22 cellular contexts compared by ENCODE assay signal in the genomic region with DNA sequence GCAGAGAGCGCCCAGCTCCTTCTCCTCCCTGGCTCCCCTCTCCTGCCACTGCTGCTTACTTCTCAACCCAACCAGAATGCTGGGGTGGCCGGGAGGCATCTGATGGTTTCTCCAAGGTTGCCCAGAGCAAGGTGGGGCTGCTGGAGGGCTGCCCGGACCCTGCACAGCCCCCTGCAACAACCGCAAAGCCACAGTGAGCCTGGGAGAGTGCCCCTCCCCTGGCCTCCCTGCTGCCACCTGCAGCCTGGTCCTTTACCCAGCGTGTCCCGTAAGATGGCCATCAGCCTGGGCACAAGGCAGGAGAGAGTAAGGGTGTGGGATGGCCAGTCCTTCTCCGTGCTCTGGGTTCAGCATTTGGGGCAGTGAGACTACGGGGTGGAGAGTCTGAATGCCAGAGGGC.
"Had no signal": no experiment of that assay in that cellular context is flagged by ENCODE, and none has a peak within 500 bp of the region (broad histone marks: within the 10 kb centered on the region; RNA-seq: fewer than 3 reads in every experiment).

No MANE protein-coding gene starts in this region.

- H3K36me3 ChIP-seq: thyroid gland had no signal

- DNase-seq: activated CD4-positive, alpha-beta T cell treated with anti-CD3 and anti-CD28 coated beads, Interleukin-2, amount 10 ng/mL, durations not matched to agents 24 days and 14 days; activated CD4-positive, CD25-positive, alpha-beta regulatory T cell; activated CD8-positive, alpha-beta T cell treated with anti-CD3 and anti-CD28 coated beads, Interleukin-2, amount 10 ng/mL, durations not matched to agents 7 days and 5 days; activated naive CD4-positive, alpha-beta T cell treated with Interleukin-2 at 50 U/mL for 16 hours; activated naive CD8-positive, alpha-beta T cell treated with anti-CD3 and anti-CD28 coated beads, Interleukin-2, amount 10 ng/mL, durations not matched to agents 7 days and 5 days; activated T-cell treated with anti-CD3 and anti-CD28 coated beads, Interleukin-2, amount 50 U/mL, for 24 hours; amygdala; body of pancreas; caudate nucleus; dorsolateral prefrontal cortex; foreskin fibroblast; glutamatergic neuron; hippocampal formation; islet precursor cell; nephron progenitor cell; retina; stimulated activated naive CD4-positive, alpha-beta T cell treated with Interleukin-2 at 50 U/mL for 16 hours; thyroid gland had no signal

- H3K4me3 ChIP-seq: body of pancreas, dorsolateral prefrontal cortex, left lung, thyroid gland had no signal

- H3K9me3 ChIP-seq: body of pancreas, thyroid gland had no signal

- ATAC-seq: activated CD8-positive, alpha-beta T cell treated with anti-CD3 and anti-CD28 coated beads, Interleukin-2, amount 10 ng/mL, durations not matched to agents 7 days and 5 days; body of pancreas; left lung had no signal

- FAIRE-seq: colon, TTC549 had no signal

- H3K27me3 ChIP-seq: body of pancreas, left lung, thyroid gland had no signal

- H3K27ac ChIP-seq: body of pancreas, dorsolateral prefrontal cortex, epithelial cell of prostate, left lung, thyroid gland had no signal

- H3K4me1 ChIP-seq: body of pancreas, left lung, thyroid gland had no signal
